ENCODE assay signal across 21 cellular contexts in genomic region chr16:86608301-86608747, GRCh38. TPM values are rescaled to one million over a fixed set of nuclear protein-coding genes. Genes with fewer than 3 reads are reported as not detected.
A peak's percentile ranks its signal among the peaks of the same experiment; 100 is the strongest.
DNase-seq lines count a peak whose midpoint lies in the region; ATAC-seq and TF ChIP-seq lines count a peak whose summit lies in the region.
"Had no signal": no experiment of that assay in that cellular context is flagged by ENCODE, and none has a peak within 500 bp of the region (broad histone marks: within the 10 kb centered on the region; RNA-seq: fewer than 3 reads in every experiment).

No MANE protein-coding gene starts in this region.

- H3K27ac Mint-ChIP-seq in MCF 10A (ENCODE audit: low read depth, unreplicated experiment), result no peak overlapping the region
- H3K27ac Mint-ChIP-seq: activated naive CD8-positive, alpha-beta T cell treated with anti-CD3 and anti-CD28 coated beads, Interleukin-2, amount 50 U/mL, for 24 hours; activated T-helper 17 cell treated with anti-CD3 and anti-CD28 coated beads, Interleukin-2, amount 50 U/mL, for 72 hours; IgD-negative memory B cell had no signal

- peaks cover 3 to 4% of the 10 kb centered on the region in 2 donors for H3K4me1 ChIP-seq in aorta (ENCODE audit: control insufficient read depth in 1 of 2, insufficient read depth in 2 of 2, low read length in 2 of 2)
- no peaks in the 10 kb centered on the region for H3K4me1 ChIP-seq in BE2C
- H3K4me1 ChIP-seq: gastroesophageal sphincter, thyroid gland had no signal

- no peaks in the 10 kb centered on the region for H3K27me3 ChIP-seq in aorta (ENCODE audit: control insufficient read depth in 1 of 2, insufficient read depth in 2 of 2, low read length in 1 of 2)
- H3K27me3 ChIP-seq in BE2C, result no peaks in the 10 kb centered on the region
- H3K27me3 ChIP-seq: thyroid gland had no signal

- no peak for ATAC-seq in Right ventricle myocardium superior (ENCODE audit: poor library complexity)
- ATAC-seq in SK-N-SH treated with all-trans-retinoic acid at 6 μM for 48 hours, result peak; percentile 7; the same call in 1 of the 3 replicates
- ATAC-seq in aorta (ENCODE audit: low FRiP score), result peak; percentile 72
- ATAC-seq: activated CD4-positive, CD25-positive, alpha-beta regulatory T cell treated with anti-CD3 and anti-CD28 coated beads, Interleukin-2, amount 50 U/mL, for 24 hours; activated naive CD8-positive, alpha-beta T cell treated with anti-CD3 and anti-CD28 coated beads, Interleukin-2, amount 50 U/mL, for 24 hours; activated T-helper 17 cell treated with anti-CD3 and anti-CD28 coated beads, Interleukin-2, amount 50 U/mL, for 72 hours; gastroesophageal sphincter had no signal

- peaks cover 5% of the 10 kb centered on the region for H3K36me3 Mint-ChIP-seq in MCF 10A (ENCODE audit: insufficient read depth, unreplicated experiment)

- CTCF ChIA-PET in MCF 10A (lab: Yijun Ruan, JAX), result interaction anchor here (0.7 kb wide), 1 partner anchor 858 kb away, joined by 4 read pairs; no protein-coding TSS in a partner anchor

- no peak overlapping the region for H3K4me3 Mint-ChIP-seq in MCF 10A (ENCODE audit: unreplicated experiment)
- H3K4me3 Mint-ChIP-seq: activated naive CD8-positive, alpha-beta T cell treated with anti-CD3 and anti-CD28 coated beads, Interleukin-2, amount 50 U/mL, for 24 hours; activated T-helper 17 cell treated with anti-CD3 and anti-CD28 coated beads, Interleukin-2, amount 50 U/mL, for 72 hours; IgD-negative memory B cell had no signal

- peak overlapping the region; percentile 46 to 98 for H3K27ac ChIP-seq in aorta (ENCODE audit: low read depth in 1 of 2, low read length in 2 of 2)
- H3K27ac ChIP-seq: 22Rv1, gastroesophageal sphincter, parathyroid adenoma, thyroid gland had no signal

- no peaks in the 10 kb centered on the region for H3K9me3 ChIP-seq in aorta (ENCODE audit: control insufficient read depth, low read length)
- H3K9me3 ChIP-seq in BE2C, result no peaks in the 10 kb centered on the region
- H3K9me3 ChIP-seq: gastroesophageal sphincter, thyroid gland had no signal

- H3K4me3 ChIP-seq in fibroblast of villous mesenchyme (ENCODE audit: low read depth, low read length) (no peak overlapping the region), aorta (ENCODE audit: low read length in 2 of 2) (no peak overlapping the region), BE2C (ENCODE audit: low read depth, low read length) (no peak overlapping the region)
- H3K4me3 ChIP-seq: gastroesophageal sphincter, thyroid gland had no signal

- TF ChIP-seq CTCF in fibroblast of villous mesenchyme (IDR thresholded peaks at IDR 0.05; ENCODE audit: insufficient read depth, low read depth, low read length) (peak; percentile 16), MCF 10A (IDR thresholded peaks at IDR 0.05; ENCODE audit: unreplicated experiment) (no peak), BE2C (IDR thresholded peaks at IDR 0.05; ENCODE audit: low read depth, low read length) (no peak)

- DNase-seq in cardiac septum (ENCODE audit: low spot score) (peak; percentile 54), Right ventricle myocardium superior (no peak), fibroblast of villous mesenchyme (ENCODE audit: low read depth) (peak; percentile 53), aorta (no peak), AG20443 (ENCODE audit: low spot score) (no peak), MCF 10A (ENCODE audit: unreplicated experiment) (no peak), BE2C (no peak)
- DNase-seq: activated naive CD8-positive, alpha-beta T cell treated with anti-CD3 and anti-CD28 coated beads, Interleukin-2, amount 50 U/mL, for 24 hours; NCI-H2029; NCI-H446 treated with DMSO at 0.1 percent for 48 hours; SHP77 treated with DMSO at 0.1 percent for 48 hours; T-helper 2 cell; thyroid gland had no signal

- no TSS peak for BruUV-seq in MCF 10A (replicated peaks; lab: Mats Ljungman, UMichigan)

- H3K4me1 Mint-ChIP-seq in MCF 10A (ENCODE audit: insufficient read depth, unreplicated experiment), result no peaks in the 10 kb centered on the region
- H3K4me1 Mint-ChIP-seq: activated T-helper 17 cell treated with anti-CD3 and anti-CD28 coated beads, Interleukin-2, amount 50 U/mL, for 72 hours had no signal

- no peaks in the 10 kb centered on the region for H3K27me3 Mint-ChIP-seq in MCF 10A (ENCODE audit: insufficient read depth, unreplicated experiment)

- POLR2A ChIA-PET in MCF 10A (lab: Yijun Ruan, JAX), result no interaction called here

- intact Hi-C loops in cardiac septum (cut with DNase I) (no loop called here), Right ventricle myocardium superior (cut with DNase I) (no loop called here), aorta (cut with DNase I) (no loop called here), MCF 10A (cut with micrococcal nuclease) (no loop called here)

- 3 to 7% methylated on average over 2 of the region's 2 CpGs for WGBS in aorta, 2 donors

- H3K36me3 ChIP-seq in aorta (ENCODE audit: control insufficient read depth in 1 of 2, insufficient read depth in 2 of 2, low read length in 1 of 2) (no peaks in the 10 kb centered on the region), BE2C (no peaks in the 10 kb centered on the region)
- H3K36me3 ChIP-seq: gastroesophageal sphincter, thyroid gland had no signal

- H3K9me3 Mint-ChIP-seq in MCF 10A (ENCODE audit: unreplicated experiment), result no peaks in the 10 kb centered on the region
- H3K9me3 Mint-ChIP-seq: activated naive CD8-positive, alpha-beta T cell treated with anti-CD3 and anti-CD28 coated beads, Interleukin-2, amount 50 U/mL, for 24 hours; activated T-helper 17 cell treated with anti-CD3 and anti-CD28 coated beads, Interleukin-2, amount 50 U/mL, for 72 hours had no signal

TF ChIP-seq in SK-N-SH treated with all-trans-retinoic acid at 6 μM for 48 hours, 23 proteins besides CTCF, POLR2A, EP300 and RAD21 (continues in another document):
- no peak for TF ChIP-seq RARB (CRISPR knock-in tag; IDR thresholded peaks at IDR 0.05)
- no peak for TF ChIP-seq ESRRG (CRISPR knock-in tag; IDR thresholded peaks at IDR 0.05)
- no peak for TF ChIP-seq TOX (CRISPR knock-in tag; IDR thresholded peaks at IDR 0.05; ENCODE audit: borderline replicate concordance)
- no peak for TF ChIP-seq ZFP30 (CRISPR knock-in tag; IDR thresholded peaks at IDR 0.05)
- TF ChIP-seq OSR1 (CRISPR knock-in tag; IDR thresholded peaks at IDR 0.05), result no peak
- TF ChIP-seq ZC3H10 (CRISPR knock-in tag; IDR thresholded peaks at IDR 0.05), result no peak
- TF ChIP-seq, protein P1, sequence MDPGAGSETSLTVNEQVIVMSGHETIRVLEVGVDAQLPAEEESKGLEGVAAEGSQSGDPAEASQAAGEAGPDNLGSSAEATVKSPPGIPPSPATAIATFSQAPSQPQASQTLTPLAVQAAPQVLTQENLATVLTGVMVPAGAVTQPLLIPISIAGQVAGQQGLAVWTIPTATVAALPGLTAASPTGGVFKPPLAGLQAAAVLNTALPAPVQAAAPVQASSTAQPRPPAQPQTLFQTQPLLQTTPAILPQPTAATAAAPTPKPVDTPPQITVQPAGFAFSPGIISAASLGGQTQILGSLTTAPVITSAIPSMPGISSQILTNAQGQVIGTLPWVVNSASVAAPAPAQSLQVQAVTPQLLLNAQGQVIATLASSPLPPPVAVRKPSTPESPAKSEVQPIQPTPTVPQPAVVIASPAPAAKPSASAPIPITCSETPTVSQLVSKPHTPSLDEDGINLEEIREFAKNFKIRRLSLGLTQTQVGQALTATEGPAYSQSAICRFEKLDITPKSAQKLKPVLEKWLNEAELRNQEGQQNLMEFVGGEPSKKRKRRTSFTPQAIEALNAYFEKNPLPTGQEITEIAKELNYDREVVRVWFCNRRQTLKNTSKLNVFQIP (CRISPR knock-in tag; IDR thresholded peaks at IDR 0.05; ENCODE audit: borderline replicate concordance, low read depth), result no peak
- TF ChIP-seq, protein P2, sequence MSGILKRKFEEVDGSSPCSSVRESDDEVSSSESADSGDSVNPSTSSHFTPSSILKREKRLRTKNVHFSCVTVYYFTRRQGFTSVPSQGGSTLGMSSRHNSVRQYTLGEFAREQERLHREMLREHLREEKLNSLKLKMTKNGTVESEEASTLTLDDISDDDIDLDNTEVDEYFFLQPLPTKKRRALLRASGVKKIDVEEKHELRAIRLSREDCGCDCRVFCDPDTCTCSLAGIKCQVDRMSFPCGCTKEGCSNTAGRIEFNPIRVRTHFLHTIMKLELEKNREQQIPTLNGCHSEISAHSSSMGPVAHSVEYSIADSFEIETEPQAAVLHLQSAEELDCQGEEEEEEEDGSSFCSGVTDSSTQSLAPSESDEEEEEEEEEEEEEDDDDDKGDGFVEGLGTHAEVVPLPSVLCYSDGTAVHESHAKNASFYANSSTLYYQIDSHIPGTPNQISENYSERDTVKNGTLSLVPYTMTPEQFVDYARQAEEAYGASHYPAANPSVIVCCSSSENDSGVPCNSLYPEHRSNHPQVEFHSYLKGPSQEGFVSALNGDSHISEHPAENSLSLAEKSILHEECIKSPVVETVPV (CRISPR knock-in tag; IDR thresholded peaks at IDR 0.05), result no peak
- TF ChIP-seq ISL1 (CRISPR knock-in tag; IDR thresholded peaks at IDR 0.05), result no peak

RNA-seq across cellular contexts. Expression of gene FOXL1, which starts 30.0 kb away (rescaled TPM):
- total RNA-seq in cardiac septum (1.2 TPM), Right ventricle myocardium superior (0.75 TPM), fibroblast of villous mesenchyme (0.86 and 3.5 TPM in 2 replicates), aorta (10 to 100 TPM; 23.8 to 34.4 TPM), MCF 10A (2022) (4.7 and 4.9 TPM in 2 replicates)
- 10 to 100 TPM in 1 of 2 donors, 1 to 10 TPM in 1; 4.3 to 11.9 TPM for polyA plus RNA-seq in aorta
- not detected for polyA plus RNA-seq in BE2C (2012; ENCODE audit: insufficient read depth, insufficient read length, low read depth)
- total RNA-seq: activated CD8-positive, alpha-beta memory T cell treated with anti-CD3 and anti-CD28 coated beads for 36 hours; activated T-helper 17 cell treated with anti-CD3 and anti-CD28 coated beads, Interleukin-2, amount 50 U/mL, for 72 hours had no signal
- polyA plus RNA-seq: IgD-negative memory B cell had no signal

RNA-seq across cellular contexts. Expression of gene FOXC2, which starts 41.7 kb away (rescaled TPM):
- total RNA-seq in cardiac septum (2.6 TPM), Right ventricle myocardium superior (1.4 TPM), fibroblast of villous mesenchyme (0.64 TPM in 1 of 2 replicates, not detected in the other), aorta (10 to 100 TPM; 29.0 to 45.4 TPM), MCF 10A (2022) (16.8 and 22.5 TPM in 2 replicates)
- 10 to 100 TPM in 1 of 2 donors, 1 to 10 TPM in 1; 8.6 to 22.8 TPM for polyA plus RNA-seq in aorta
- polyA plus RNA-seq in BE2C (2012; ENCODE audit: insufficient read depth, insufficient read length, low read depth), result not detected
- total RNA-seq: activated CD8-positive, alpha-beta memory T cell treated with anti-CD3 and anti-CD28 coated beads for 36 hours; activated T-helper 17 cell treated with anti-CD3 and anti-CD28 coated beads, Interleukin-2, amount 50 U/mL, for 72 hours had no signal
- polyA plus RNA-seq: IgD-negative memory B cell had no signal

RNA-seq across cellular contexts. Expression of gene MTHFSD, which starts 53.3 kb away (rescaled TPM):
- total RNA-seq in cardiac septum, result 12.2 TPM
- 9.6 TPM for total RNA-seq in Right ventricle myocardium superior
- total RNA-seq in fibroblast of villous mesenchyme, result 11.6 and 14.7 TPM in 2 replicates
- 10 to 100 TPM; 14.0 to 23.1 TPM for total RNA-seq in aorta
- 10 to 100 TPM in 1 of 2 donors, 1 to 10 TPM in 1; 2.3 to 13.2 TPM for polyA plus RNA-seq in aorta
- 30.7 and 39.1 TPM in 2 replicates for total RNA-seq in MCF 10A (2022)
- polyA plus RNA-seq in BE2C (2012; ENCODE audit: insufficient read depth, insufficient read length, low read depth), result 39.6 TPM

Comparison
In these comparisons a context has a peak if more than half of its experiments do, and no peak if none do; other contexts are left out.
1. DNase-seq: peak in cardiac septum (single experiment) and fibroblast of villous mesenchyme (single experiment); none in Right ventricle myocardium superior (single experiment), aorta (0 of 2), AG20443 (single experiment), MCF 10A (single experiment) and BE2C (single experiment).